ENCODE assay signal across 1 cellular context in genomic region chr13:114070098-114070799, GRCh38.
TF ChIP-seq lines count a peak whose summit lies in the region.

No MANE protein-coding gene starts in this region.

TF ChIP-seq in GM23338, 12 proteins besides CTCF, POLR2A, EP300 and RAD21 (continued from another document):
- TF ChIP-seq NANOG (IDR thresholded peaks at IDR 0.05; ENCODE audit: borderline replicate concordance) (no peak), EZH2 (IDR thresholded peaks at IDR 0.05; ENCODE audit: low read depth, unreplicated experiment) (no peak), REST (IDR thresholded peaks at IDR 0.05; ENCODE audit: unreplicated experiment) (no peak), ZNF331 (CRISPR knock-in tag; IDR thresholded peaks at IDR 0.05; ENCODE audit: low read depth) (no peak), POLR2AphosphoS5 (IDR thresholded peaks at IDR 0.05; ENCODE audit: low read depth) (no peak), ZNF462 (CRISPR knock-in tag; IDR thresholded peaks at IDR 0.05) (no peak), ZNF114 (CRISPR knock-in tag; IDR thresholded peaks at IDR 0.05) (no peak)
- TF ChIP-seq, protein P1, sequence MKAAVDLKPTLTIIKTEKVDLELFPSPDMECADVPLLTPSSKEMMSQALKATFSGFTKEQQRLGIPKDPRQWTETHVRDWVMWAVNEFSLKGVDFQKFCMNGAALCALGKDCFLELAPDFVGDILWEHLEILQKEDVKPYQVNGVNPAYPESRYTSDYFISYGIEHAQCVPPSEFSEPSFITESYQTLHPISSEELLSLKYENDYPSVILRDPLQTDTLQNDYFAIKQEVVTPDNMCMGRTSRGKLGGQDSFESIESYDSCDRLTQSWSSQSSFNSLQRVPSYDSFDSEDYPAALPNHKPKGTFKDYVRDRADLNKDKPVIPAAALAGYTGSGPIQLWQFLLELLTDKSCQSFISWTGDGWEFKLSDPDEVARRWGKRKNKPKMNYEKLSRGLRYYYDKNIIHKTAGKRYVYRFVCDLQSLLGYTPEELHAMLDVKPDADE (IDR thresholded peaks at IDR 0.05) = no peak
